Comparison of ENCODE assay signal across 29 cellular contexts in the genomic region with DNA sequence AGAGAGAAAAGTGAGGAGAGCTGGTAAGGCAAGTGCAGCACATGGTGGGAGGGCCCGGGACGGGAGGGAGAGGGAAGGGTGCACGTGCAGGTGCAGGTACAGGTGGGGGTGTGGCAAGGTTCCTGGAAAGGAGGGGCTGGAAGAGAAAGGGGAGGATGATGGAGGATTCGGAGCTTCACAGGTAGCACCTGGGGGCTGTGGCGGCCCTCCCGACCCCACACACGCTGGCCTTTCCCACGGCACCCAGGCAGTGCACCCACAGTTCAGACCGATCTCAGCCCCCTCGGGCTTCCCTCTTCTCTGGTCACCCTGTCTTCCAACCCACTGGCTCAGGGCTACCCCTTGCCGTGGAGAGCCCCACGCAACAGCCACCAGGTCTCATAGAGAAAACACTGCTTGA.
"Had no signal": no experiment of that assay in that cellular context is flagged by ENCODE, and none has a peak within 500 bp of the region (broad histone marks: within the 10 kb centered on the region; RNA-seq: fewer than 3 reads in every experiment).

No MANE protein-coding gene starts in this region.

- H3K27me3 Mint-ChIP-seq: activated CD4-positive, alpha-beta T cell treated with anti-CD3 and anti-CD28 coated beads, Interleukin-2, amount 10 ng/mL, durations not matched to agents 24 days and 14 days; activated CD8-positive, alpha-beta T cell treated with anti-CD3 and anti-CD28 coated beads for 36 hours; activated naive CD4-positive, alpha-beta T cell treated with anti-CD3 and anti-CD28 coated beads, Interleukin-2, amount 50 U/mL, for 24 hours; activated naive CD8-positive, alpha-beta T cell treated with anti-CD3 and anti-CD28 coated beads, Interleukin-2, amount 10 ng/mL, durations not matched to agents 7 days and 5 days had no signal

- H3K9me3 ChIP-seq: ascending aorta, breast epithelium, MG63, Peyer's patch had no signal

- H3K4me3 ChIP-seq: ascending aorta, breast epithelium, MG63, Peyer's patch had no signal

- H3K4me1 ChIP-seq: ascending aorta, breast epithelium, Peyer's patch had no signal

- H3K27ac ChIP-seq: ascending aorta, breast epithelium, Peyer's patch, RWPE1 had no signal

- H3K9me3 Mint-ChIP-seq: activated CD4-positive, alpha-beta T cell treated with anti-CD3 and anti-CD28 coated beads, Interleukin-2, amount 10 ng/mL, durations not matched to agents 24 days and 14 days; activated CD8-positive, alpha-beta T cell treated with anti-CD3 and anti-CD28 coated beads for 36 hours; activated naive CD4-positive, alpha-beta T cell treated with anti-CD3 and anti-CD28 coated beads, Interleukin-2, amount 50 U/mL, for 24 hours; activated naive CD8-positive, alpha-beta T cell treated with anti-CD3 and anti-CD28 coated beads, Interleukin-2, amount 10 ng/mL, durations not matched to agents 7 days and 5 days; activated T-cell treated with anti-CD3 and anti-CD28 coated beads, Interleukin-2, amount 50 U/mL, for 72 hours; activated T-helper 2 cell treated with anti-CD3 and anti-CD28 coated beads, Interferon-gamma antibody, Interleukin-2, Interleukin-4, amounts not matched to agents 10 μg/mL and 5 μg/mL and 100 μg/mL, durations not matched to agents 14 hours and 24 hours and 36 hours had no signal

- H3K27ac Mint-ChIP-seq: activated CD4-positive, alpha-beta T cell treated with anti-CD3 and anti-CD28 coated beads, Interleukin-2, amount 10 ng/mL, durations not matched to agents 24 days and 14 days; activated CD8-positive, alpha-beta T cell treated with anti-CD3 and anti-CD28 coated beads for 36 hours; activated naive CD8-positive, alpha-beta T cell treated with anti-CD3 and anti-CD28 coated beads, Interleukin-2, amount 10 ng/mL, durations not matched to agents 7 days and 5 days; activated T-helper 2 cell treated with anti-CD3 and anti-CD28 coated beads, Interferon-gamma antibody, Interleukin-2, Interleukin-4, amounts not matched to agents 10 μg/mL and 5 μg/mL and 100 μg/mL, durations not matched to agents 14 hours and 24 hours and 36 hours had no signal

- H3K4me3 Mint-ChIP-seq: activated CD4-positive, alpha-beta T cell treated with anti-CD3 and anti-CD28 coated beads, Interleukin-2, amount 10 ng/mL, durations not matched to agents 24 days and 14 days; activated CD8-positive, alpha-beta T cell treated with anti-CD3 and anti-CD28 coated beads for 36 hours; activated naive CD4-positive, alpha-beta T cell treated with anti-CD3 and anti-CD28 coated beads, Interleukin-2, amount 50 U/mL, for 24 hours; activated naive CD8-positive, alpha-beta T cell treated with anti-CD3 and anti-CD28 coated beads, Interleukin-2, amount 10 ng/mL, durations not matched to agents 7 days and 5 days; activated T-cell treated with anti-CD3 and anti-CD28 coated beads, Interleukin-2, amount 50 U/mL, for 72 hours had no signal

- H3K36me3 ChIP-seq: ascending aorta, breast epithelium, MG63, Peyer's patch had no signal

- H3K4me1 Mint-ChIP-seq: activated CD4-positive, alpha-beta T cell treated with anti-CD3 and anti-CD28 coated beads, Interleukin-2, amount 10 ng/mL, durations not matched to agents 24 days and 14 days; activated naive CD4-positive, alpha-beta T cell treated with anti-CD3 and anti-CD28 coated beads, Interleukin-2, amount 50 U/mL, for 24 hours; activated naive CD8-positive, alpha-beta T cell treated with anti-CD3 and anti-CD28 coated beads, Interleukin-2, amount 10 ng/mL, durations not matched to agents 7 days and 5 days had no signal

- DNase-seq: activated CD4-positive, alpha-beta T cell treated with anti-CD3 and anti-CD28 coated beads, Interleukin-2, amount 10 ng/mL, durations not matched to agents 24 days and 14 days; activated CD4-positive, alpha-beta T cell treated with anti-CD3 and anti-CD28 coated beads, Interleukin-2, amount 50 U/mL, for 4 hours; activated CD8-positive, alpha-beta T cell treated with anti-CD3 and anti-CD28 coated beads for 36 hours; activated gamma-delta T cell; activated naive CD4-positive, alpha-beta T cell treated with Interleukin-2 at 50 U/mL for 16 hours; activated naive CD8-positive, alpha-beta T cell treated with anti-CD3 and anti-CD28 coated beads, Interleukin-2, amount 10 ng/mL, durations not matched to agents 7 days and 5 days; activated T-cell treated with anti-CD3 and anti-CD28 coated beads, Interleukin-2, amount 50 U/mL, for 1 hour; activated T-cell treated with anti-CD3 and anti-CD28 coated beads, Interleukin-2, amount 50 U/mL, for 72 hours; amygdala; Kasumi-1; KG1; MG63; NCI-H1048; NCI-H1105 treated with DMSO at 0.1 percent for 48 hours; NCI-H1436; NCI-H1694; NCI-H1930; NCI-H2081 treated with DMSO at 0.1 percent for 48 hours; NCI-H345; NCI-H524 treated with DMSO at 0.1 percent for 48 hours; PC-3; Peyer's patch; Right ventricle myocardium superior; T1000 had no signal

- ATAC-seq: activated CD8-positive, alpha-beta T cell treated with anti-CD3 and anti-CD28 coated beads for 36 hours; activated T-cell treated with anti-CD3 and anti-CD28 coated beads, Interleukin-2, amount 50 U/mL, for 72 hours; PC-3 had no signal

- H3K27me3 ChIP-seq: ascending aorta, breast epithelium, MG63, Peyer's patch had no signal

- H3K36me3 Mint-ChIP-seq: activated naive CD4-positive, alpha-beta T cell treated with anti-CD3 and anti-CD28 coated beads, Interleukin-2, amount 50 U/mL, for 24 hours; activated naive CD8-positive, alpha-beta T cell treated with anti-CD3 and anti-CD28 coated beads, Interleukin-2, amount 10 ng/mL, durations not matched to agents 7 days and 5 days had no signal
